1 cellular context compared by ENCODE assay signal in genomic region chr3:24641628-24642027, GRCh38.
TF ChIP-seq lines count a peak whose summit lies in the region.

No MANE protein-coding gene starts in this region.

TF ChIP-seq in WTC11, 78 proteins besides CTCF, POLR2A, EP300 and RAD21 (continued from another document):
- no peak for TF ChIP-seq ARID4B (CRISPR knock-in tag; IDR thresholded peaks at IDR 0.05; ENCODE audit: borderline replicate concordance)
- TF ChIP-seq TP53 (CRISPR knock-in tag; IDR thresholded peaks at IDR 0.05): no peak
- no peak for TF ChIP-seq ZNF121 (CRISPR knock-in tag; IDR thresholded peaks at IDR 0.05)
